16 cellular contexts compared by ENCODE assay signal in genomic region chr16:15703029-15703736, GRCh38. TPM values are rescaled to one million over a fixed set of nuclear protein-coding genes. Genes with fewer than 3 reads are reported as not detected.
A peak's percentile ranks its signal among the peaks of the same experiment; 100 is the strongest.
DNase-seq lines count a peak whose midpoint lies in the region; ATAC-seq, FAIRE-seq and TF ChIP-seq lines count a peak whose summit lies in the region.
"Had no signal": no experiment of that assay in that cellular context is flagged by ENCODE, and none has a peak within 500 bp of the region (broad histone marks: within the 10 kb centered on the region; RNA-seq: fewer than 3 reads in every experiment).

No MANE protein-coding gene starts in this region.

- H3K4me3 Mint-ChIP-seq in activated naive CD8-positive, alpha-beta T cell treated with anti-CD3 and anti-CD28 coated beads for 36 hours = no peak overlapping the region
- H3K4me3 Mint-ChIP-seq: central memory CD8-positive, alpha-beta T cell had no signal

- intact Hi-C loops in HepG2 (cut with micrococcal nuclease; ENCODE audit: unreplicated experiment) (loop anchor here (5.0 kb wide), 2 partner anchors 61 to 166 kb away; partner anchors contain the start of gene MARF1), right lobe of liver (cut with DNase I) (no loop called here), transverse colon (cut with DNase I; ENCODE audit: low total_unique reads) (no loop called here)

- DNase-seq in HepG2 (ENCODE audit: low spot score) (no peak), right lobe of liver (no peak), lung microvascular endothelial cell (ENCODE audit: low read depth in 2 of 2) (peak; percentile 11 to 16), transverse colon (no peak), medulla oblongata (ENCODE audit: extremely low spot score) (no peak), D721Med (ENCODE audit: insufficient read length, low spot score) (no peak), inferior parietal cortex (ENCODE audit: extremely low spot score) (no peak)
- DNase-seq in activated naive CD8-positive, alpha-beta T cell treated with anti-CD3 and anti-CD28 coated beads for 36 hours = no peak
- DNase-seq: activated CD4-positive, CD25-positive, alpha-beta regulatory T cell; activated effector memory CD4-positive, alpha-beta T cell treated with Interleukin-2 at 50 U/mL for 16 hours; NCI-H1092 treated with DMSO at 0.1 percent for 48 hours; spleen had no signal

- H3K4me2 ChIP-seq in HepG2 (ENCODE audit: low read depth, low read length) = no peak overlapping the region

- no peak for ATAC-seq in HepG2
- no peak for ATAC-seq in right lobe of liver
- ATAC-seq: left lobe of liver had no signal

- H3K9me3 Mint-ChIP-seq in activated naive CD8-positive, alpha-beta T cell treated with anti-CD3 and anti-CD28 coated beads for 36 hours = no peaks in the 10 kb centered on the region
- H3K9me3 Mint-ChIP-seq: central memory CD8-positive, alpha-beta T cell had no signal

- peak overlapping the region; percentile 74 for H3K27ac Mint-ChIP-seq in activated naive CD8-positive, alpha-beta T cell treated with anti-CD3 and anti-CD28 coated beads for 36 hours

- no peaks in the 10 kb centered on the region for H3K4me1 ChIP-seq in HepG2 (ENCODE audit: insufficient read depth, low read length)
- H3K4me1 ChIP-seq in right lobe of liver = no peaks in the 10 kb centered on the region
- no peaks in the 10 kb centered on the region for H3K4me1 ChIP-seq in transverse colon

- TF ChIP-seq EP300 in HepG2 (IDR thresholded peaks at IDR 0.05; ENCODE audit: low read depth in 2 of 2, low read length in 2 of 2) (no peak), HepG2 (CRISPR knock-in tag; IDR thresholded peaks at IDR 0.05; ENCODE audit: borderline replicate concordance) (no peak), transverse colon (IDR thresholded peaks at IDR 0.05; ENCODE audit: low read depth) (no peak)

- H3K4me3 ChIP-seq in HepG2 (replicated peaks in 1 of 3; ENCODE audit: insufficient read depth in 1 of 3, low read depth in 2 of 3, low read length in 3 of 3) (no peak overlapping the region), right lobe of liver (no peak overlapping the region), transverse colon (no peak overlapping the region)
- H3K4me3 ChIP-seq: spleen had no signal

- H3K27ac ChIP-seq in HepG2 (ENCODE audit: extremely low read length, insufficient read depth, low read length) = no peak overlapping the region
- no peak overlapping the region for H3K27ac ChIP-seq in right lobe of liver
- H3K27ac ChIP-seq in transverse colon = peak overlapping the region; percentile 3 to 82 (median 62)
- H3K27ac ChIP-seq: epithelial cell of prostate had no signal

- peaks cover 20% of the 10 kb centered on the region for H3K4me1 Mint-ChIP-seq in activated naive CD8-positive, alpha-beta T cell treated with anti-CD3 and anti-CD28 coated beads for 36 hours

- H2AFZ ChIP-seq in HepG2 (ENCODE audit: low read length) = no peak overlapping the region

- no peak for TF ChIP-seq POLR2A in HepG2 (IDR thresholded peaks at IDR 0.05; ENCODE audit: insufficient read depth in 1 of 2, low read depth in 2 of 2, low read length in 2 of 2)
- TF ChIP-seq POLR2A in right lobe of liver (IDR thresholded peaks at IDR 0.05) = no peak
- TF ChIP-seq POLR2A in transverse colon (IDR thresholded peaks at IDR 0.05) = no peak

- BruUV-seq in HepG2 (replicated peaks; lab: Mats Ljungman, UMichigan) = no TSS peak

- no peaks in the 10 kb centered on the region for H3K79me2 ChIP-seq in HepG2 (ENCODE audit: insufficient read depth, low read length)

- WGBS in HepG2 (ENCODE audit: low lambda C conversion rate) = 94% methylated on average over 14 of the region's 14 CpGs
- 82% methylated on average over 11 of the region's 14 CpGs for WGBS in right lobe of liver (ENCODE audit: insufficient coverage, low coverage, low lambda C conversion rate, missing lambda C conversion rate)
- 73 to 88% methylated on average over 13 to 14 of the region's 14 CpGs for WGBS in transverse colon (ENCODE audit: low coverage in 1 of 2), 2 donors

- POLR2A ChIA-PET in HepG2 (lab: Yijun Ruan, JAX) = interaction anchor here (2.5 kb wide), 1 partner anchor 61 kb away, joined by 6 read pairs; the partner anchor contains the start of gene MARF1

- H3K9ac ChIP-seq in HepG2 (ENCODE audit: insufficient read depth, low read depth, low read length) = no peak overlapping the region

- peaks cover 8% of the 10 kb centered on the region for H3K36me3 Mint-ChIP-seq in activated naive CD8-positive, alpha-beta T cell treated with anti-CD3 and anti-CD28 coated beads for 36 hours

- in situ Hi-C loops in HepG2 (cut with HindIII; ENCODE audit: extremely low pct_ligation_motif_present, low pct_unique_long_range_greater_than_20kb) = loop anchor here (5.0 to 10.0 kb wide), 2 partner anchors 191 to 278 kb away; no protein-coding TSS in a partner anchor
- in situ Hi-C loops in transverse colon (cut with MboI; ENCODE audit: low pct_ligation_motif_present in 1 of 4, low pct_unique_long_range_greater_than_20kb in 1 of 4, low sequenced_read_pairs in 3 of 4) = no loop called here

- TF ChIP-seq CTCF in HepG2 (CRISPR knock-in tag; IDR thresholded peaks at IDR 0.05) = no peak
- TF ChIP-seq CTCF in right lobe of liver (IDR thresholded peaks at IDR 0.05) = no peak
- TF ChIP-seq CTCF in transverse colon (IDR thresholded peaks at IDR 0.05) = no peak
- TF ChIP-seq CTCF in D721Med (IDR thresholded peaks at IDR 0.05; ENCODE audit: insufficient read depth, missing control alignments) = no peak

- FAIRE-seq in HepG2 (lab: Jason Lieb, UNC) = no peak
- no peak for FAIRE-seq in D721Med (lab: Jason Lieb, UNC)
- FAIRE-seq: GM12892 had no signal

- H3K27me3 Mint-ChIP-seq in activated naive CD8-positive, alpha-beta T cell treated with anti-CD3 and anti-CD28 coated beads for 36 hours = no peaks in the 10 kb centered on the region
- H3K27me3 Mint-ChIP-seq: central memory CD8-positive, alpha-beta T cell had no signal

- TF ChIP-seq RAD21 in HepG2 (CRISPR knock-in tag; IDR thresholded peaks at IDR 0.05) = no peak

- no peaks in the 10 kb centered on the region; a peak in 1 of 5 replicates for H3K27me3 ChIP-seq in HepG2 (ENCODE audit: control insufficient read depth in 1 of 2, insufficient read depth in 2 of 2, low read length in 2 of 2)
- no peaks in the 10 kb centered on the region for H3K27me3 ChIP-seq in right lobe of liver
- no peaks in the 10 kb centered on the region for H3K27me3 ChIP-seq in transverse colon
- H3K27me3 ChIP-seq: spleen had no signal

- CTCF ChIA-PET in HepG2 (lab: Yijun Ruan, JAX; ENCODE audit: low intra/inter-chr PET ratio, low total read pairs) = interaction anchor here (0.8 to 2.3 kb wide), 2 partner anchors 180 to 276 kb away, joined by 3 to 29 read pairs; no protein-coding TSS in a partner anchor

- H3K9me3 ChIP-seq in HepG2 (ENCODE audit: low read length) (no peaks in the 10 kb centered on the region), right lobe of liver (no peaks in the 10 kb centered on the region), transverse colon (no peaks in the 10 kb centered on the region)
- H3K9me3 ChIP-seq: spleen had no signal

- H4K20me1 ChIP-seq in HepG2 (ENCODE audit: insufficient read depth, low read length) = no peaks in the 10 kb centered on the region

- H3K36me3 ChIP-seq in HepG2 (replicated peaks in 1 of 2; ENCODE audit: control insufficient read depth in 1 of 2, insufficient read depth in 2 of 2, low read length in 2 of 2) = peaks cover 32 to 45% of the 10 kb centered on the region in 2 experiments
- peaks cover 0 to 18% (median 0%) of the 10 kb centered on the region in 4 donors for H3K36me3 ChIP-seq in right lobe of liver
- peaks cover 0 to 35% (median 7%) of the 10 kb centered on the region in 4 donors for H3K36me3 ChIP-seq in transverse colon

TF ChIP-seq in HepG2, 621 proteins besides CTCF, POLR2A, EP300 and RAD21 (continues in another document):
- TF ChIP-seq PAWR (CRISPR knock-in tag; IDR thresholded peaks at IDR 0.05; ENCODE audit: borderline replicate concordance) (no peak), AGO2 (optimal IDR thresholded peaks at IDR 0.05; ENCODE audit: low read depth, low read length) (no peak), POLR2AphosphoS5 (IDR thresholded peaks at IDR 0.05; ENCODE audit: low read depth, low read length) (0 out of 2 replicates have a peak, but pooled peaks have one; percentile 19)

RNA-seq across cellular contexts. Expression of gene NDE1, which starts 53.1 kb away (rescaled TPM):
- total RNA-seq in HepG2 (2016; rRNA removed; fragmentation: Illumina TruSeq; extraction: Trizol) (72.5 and 79.2 TPM in 2 replicates), right lobe of liver (10 to 100 TPM in 1 of 6 experiments, 1 to 10 TPM in 5; 3.6 to 10.2 (median 6.9) TPM), lung microvascular endothelial cell (17.5 and 22.0 TPM in 2 replicates), transverse colon (10 to 100 TPM; 21.0 to 47.6 (median 36.3) TPM)
- total RNA-seq in HepG2 (2016; cell fraction: cytosol; rRNA removed; fragmentation: Illumina TruSeq; extraction: Trizol; ENCODE audit: low read depth) = 47.5 and 49.3 TPM in 2 replicates
- total RNA-seq in HepG2 (2016; cell fraction: insoluble cytoplasmic fraction; rRNA removed; fragmentation: Illumina TruSeq; extraction: Trizol) = 69.0 and 72.8 TPM in 2 replicates
- 108 and 112 TPM in 2 replicates for total RNA-seq in HepG2 (2016; cell fraction: membrane; rRNA removed; fragmentation: Illumina TruSeq; extraction: Trizol)
- total RNA-seq in HepG2 (2016; cell fraction: nucleus; rRNA removed; fragmentation: Illumina TruSeq; extraction: Trizol) = 36.9 and 40.9 TPM in 2 replicates
- 40.9 and 42.0 TPM in 2 replicates for polyA plus RNA-seq in HepG2 (2011; rRNA removed)
- polyA plus RNA-seq in HepG2 (2011; cell fraction: cytosol; rRNA removed) = 55.5 and 55.6 TPM in 2 replicates
- 40.4 and 42.4 TPM in 2 replicates for polyA plus RNA-seq in HepG2 (2011; cell fraction: nucleus; rRNA removed)
- 51.9 and 69.8 TPM in 2 replicates for polyA plus RNA-seq in HepG2 (2012)
- polyA plus RNA-seq in HepG2 (2016; cell fraction: cytosol; fragmentation: Illumina TruSeq; extraction: Trizol; ENCODE audit: low read depth) = 33.1 and 37.3 TPM in 2 replicates
- polyA plus RNA-seq in HepG2 (2016; cell fraction: insoluble cytoplasmic fraction; fragmentation: Illumina TruSeq; extraction: Trizol; ENCODE audit: low read depth) = 63.0 and 67.7 TPM in 2 replicates
- polyA plus RNA-seq in HepG2 (2016; cell fraction: membrane; fragmentation: Illumina TruSeq; extraction: Trizol; ENCODE audit: low read depth) = 61.4 and 61.5 TPM in 2 replicates
- 37.9 and 47.5 TPM in 2 replicates for polyA plus RNA-seq in HepG2 (2016; cell fraction: nucleus; fragmentation: Illumina TruSeq; extraction: Trizol; ENCODE audit: insufficient read depth, low read depth)
- 26.4 and 52.5 TPM in 2 replicates for polyA minus RNA-seq in HepG2 (2011; rRNA and poly(A)+ RNA removed; ENCODE audit: low replicate concordance)
- 59.4 and 68.5 TPM in 2 replicates for polyA minus RNA-seq in HepG2 (2011; cell fraction: cytosol; rRNA and poly(A)+ RNA removed)
- polyA minus RNA-seq in HepG2 (2011; cell fraction: nucleus; rRNA and poly(A)+ RNA removed) = 57.7 and 67.5 TPM in 2 replicates
- total RNA-seq in activated naive CD8-positive, alpha-beta T cell treated with anti-CD3 and anti-CD28 coated beads for 36 hours = 100 to 1,000 TPM; 115 to 117 TPM

Comparison
In these comparisons a context has a peak if more than half of its experiments do, and no peak if none do; other contexts are left out.
1. DNase-seq: peak in lung microvascular endothelial cell (2 of 2); none in HepG2 (single experiment), right lobe of liver (0 of 3), activated naive CD8-positive, alpha-beta T cell treated with anti-CD3 and anti-CD28 coated beads for 36 hours (single experiment), transverse colon (single experiment), medulla oblongata (single experiment), D721Med (single experiment) and inferior parietal cortex (single experiment).
2. H3K27ac ChIP-seq: peak in transverse colon (4 of 4); none in HepG2 (single experiment) and right lobe of liver (0 of 3).